ENCODE assay signal across 8 cellular contexts in the genomic region with DNA sequence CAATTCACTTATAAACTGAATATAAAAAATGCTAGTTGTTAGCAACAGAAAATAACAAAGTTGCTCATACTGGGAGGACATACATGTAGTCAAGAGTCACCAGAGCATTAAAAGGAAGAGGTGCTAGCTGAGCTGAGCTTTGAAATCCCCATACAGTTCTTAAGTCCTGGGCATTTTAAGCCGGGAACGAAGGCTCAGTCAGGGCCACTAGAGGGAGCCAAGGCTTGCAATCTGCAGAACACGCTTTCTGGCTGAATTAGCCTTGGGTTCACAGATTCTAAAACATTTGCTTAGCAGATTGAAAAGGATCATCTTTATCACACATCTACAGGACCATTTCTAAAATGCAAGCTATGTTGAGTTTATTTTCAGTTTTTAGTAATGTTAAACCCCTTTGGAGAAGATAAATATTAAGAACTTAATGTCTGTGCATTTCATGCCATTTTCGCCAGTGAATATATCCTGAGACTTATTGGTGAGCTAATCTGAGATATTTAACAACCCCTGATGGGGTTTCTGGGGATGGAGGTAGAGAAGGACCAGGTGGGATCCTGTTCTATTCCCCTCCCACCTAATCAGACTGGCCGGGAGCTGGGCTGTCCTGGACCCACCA. TPM values are rescaled to one million over a fixed set of nuclear protein-coding genes. Genes with fewer than 3 reads are reported as not detected.
DNase-seq lines count a peak whose midpoint lies in the region; ATAC-seq and TF ChIP-seq lines count a peak whose summit lies in the region.

No MANE protein-coding gene starts in this region.

- no peaks in the 10 kb centered on the region for H3K9me2 ChIP-seq in PC-9 (ENCODE audit: insufficient read depth)

- peak; percentile 2 to 20 (median 6) for DNase-seq in activated CD4-positive, CD25-positive, alpha-beta regulatory T cell (lab: John Stamatoyannopoulos, UW)
- DNase-seq in activated CD4-positive, CD25-positive, alpha-beta regulatory T cell treated with anti-CD3 and anti-CD28 coated beads, Interleukin-2, amount 50 U/mL, for 72 hours = no peak
- peak; percentile 82 for DNase-seq in KBM-7
- DNase-seq in PC-9 = peak; percentile 48 to 50
- DNase-seq in activated effector memory CD4-positive, alpha-beta T cell treated with Interleukin-2 at 50 U/mL for 16 hours = peak; percentile 13
- no peak for DNase-seq in vagina (ENCODE audit: extremely low spot score in 2 of 2)

- intact Hi-C loops in PC-9 (cut with micrococcal nuclease; ENCODE audit: unreplicated experiment) (loop anchor here (1.0 to 10.0 kb wide), 5 partner anchors 394 to 1036 kb away; no protein-coding TSS in a partner anchor), vagina (cut with DNase I) (loop anchor here (10.0 kb wide), 1 partner anchor 814 kb away; no protein-coding TSS in a partner anchor)

- TF ChIP-seq CTCF in PC-9 (conservative IDR thresholded peaks at IDR 0.05) (peak; percentile 78), gastroesophageal sphincter (IDR thresholded peaks at IDR 0.05) (peak; percentile 62 to 83 (median 76)), parathyroid adenoma (IDR thresholded peaks at IDR 0.05) (peak; percentile 56), vagina (IDR thresholded peaks at IDR 0.05) (peak; percentile 53 to 57 (median 53))

- H3K27me3 ChIP-seq in PC-9 (ENCODE audit: insufficient read depth, low read depth) (no peaks in the 10 kb centered on the region), gastroesophageal sphincter (no peaks in the 10 kb centered on the region), parathyroid adenoma (ENCODE audit: control insufficient read depth, insufficient read depth, low read length) (no peaks in the 10 kb centered on the region), vagina (no peaks in the 10 kb centered on the region)

- CTCF ChIA-PET in PC-9 (lab: Charles Lee) = interaction anchor here (0.5 to 1.0 kb wide), 7 partner anchors 26 to 1036 kb away, joined by 3 to 7 read pairs (median 3); a partner anchor contains a TSS

- no peak overlapping the region for H3K4me2 ChIP-seq in PC-9
- H3K4me2 ChIP-seq in parathyroid adenoma (ENCODE audit: low read length) = no peak overlapping the region

- H3K4me3 ChIP-seq in PC-9 (no peak overlapping the region), gastroesophageal sphincter (no peak overlapping the region), parathyroid adenoma (ENCODE audit: low read depth, low read length) (no peak overlapping the region), vagina (no peak overlapping the region)

- in situ Hi-C loops in KBM-7 (cut with MboI; ENCODE audit: low pct_unique_long_range_greater_than_20kb, low sequenced_read_pairs) = loop anchor here (25.0 kb wide), 2 partner anchors 396 to 821 kb away; no protein-coding TSS in a partner anchor

- TF ChIP-seq EP300 in gastroesophageal sphincter (IDR thresholded peaks at IDR 0.05) = no peak

- H3K36me3 ChIP-seq in PC-9 (ENCODE audit: low read depth) (no peaks in the 10 kb centered on the region), gastroesophageal sphincter (no peaks in the 10 kb centered on the region), parathyroid adenoma (ENCODE audit: control insufficient read depth, insufficient read depth, low read length) (no peaks in the 10 kb centered on the region), vagina (no peaks in the 10 kb centered on the region)

- POLR2A ChIA-PET in PC-9 (lab: Charles Lee; ENCODE audit: unreplicated experiment) = interaction anchor here (0.7 kb wide), 1 partner anchor 429 kb away, joined by 5 read pairs; no protein-coding TSS in a partner anchor

- no peaks in the 10 kb centered on the region for H4K20me1 ChIP-seq in PC-9 (ENCODE audit: insufficient read depth)

- no peak overlapping the region for H3K27ac ChIP-seq in PC-9
- no peak overlapping the region for H3K27ac ChIP-seq in gastroesophageal sphincter
- H3K27ac ChIP-seq in parathyroid adenoma = no peak overlapping the region
- H3K27ac ChIP-seq in vagina = no peak overlapping the region

- H3K4me1 ChIP-seq in PC-9 (replicated peaks; ENCODE audit: insufficient read depth) (no peaks in the 10 kb centered on the region; the same call in 1 of the 2 replicates), gastroesophageal sphincter (no peaks in the 10 kb centered on the region), parathyroid adenoma (no peaks in the 10 kb centered on the region), vagina (no peaks in the 10 kb centered on the region)

- H3K79me2 ChIP-seq in PC-9 (ENCODE audit: low read depth) (no peaks in the 10 kb centered on the region), parathyroid adenoma (no peaks in the 10 kb centered on the region)

- no peak overlapping the region for H3K9ac ChIP-seq in parathyroid adenoma

- H3K9me3 ChIP-seq in PC-9 (ENCODE audit: insufficient read depth, low read depth) (no peaks in the 10 kb centered on the region), gastroesophageal sphincter (no peaks in the 10 kb centered on the region), parathyroid adenoma (ENCODE audit: control insufficient read depth, low read length) (no peaks in the 10 kb centered on the region), vagina (no peaks in the 10 kb centered on the region)

- H2AFZ ChIP-seq in PC-9 (no peak overlapping the region), parathyroid adenoma (no peak overlapping the region)

- no peaks in the 10 kb centered on the region for H3F3A ChIP-seq in PC-9 (ENCODE audit: insufficient read depth, low read depth)

- 37 to 100% methylated on average over 1 to 5 of the region's 5 CpGs for WGBS in gastroesophageal sphincter (ENCODE audit: low coverage in 1 of 2), 2 donors

- no peak for TF ChIP-seq POLR2A in gastroesophageal sphincter (IDR thresholded peaks at IDR 0.05)
- TF ChIP-seq POLR2A in vagina (IDR thresholded peaks at IDR 0.05) = no peak

- no TSS peak for BruUV-seq in PC-9 (replicated peaks; lab: Mats Ljungman, UMichigan)

- peak; percentile 69 for ATAC-seq in gastroesophageal sphincter

RNA-seq across cellular contexts. Expression of a gene that starts 26.3 kb away (rescaled TPM):
- total RNA-seq in PC-9 (2021) (9.7 and 16.2 TPM in 2 replicates), gastroesophageal sphincter (1 to 10 TPM in 2 of 4 donors, under 1 TPM in 2; 0.93 to 2.0 (median 1.3) TPM), vagina (2.9 TPM)

Comparison
In these comparisons a context has a peak if more than half of its experiments do, and no peak if none do; other contexts are left out.
1. DNase-seq: peak in activated CD4-positive, CD25-positive, alpha-beta regulatory T cell (4 of 4), KBM-7 (single experiment), PC-9 (2 of 2) and activated effector memory CD4-positive, alpha-beta T cell treated with Interleukin-2 at 50 U/mL for 16 hours (single experiment); none in activated CD4-positive, CD25-positive, alpha-beta regulatory T cell treated with anti-CD3 and anti-CD28 coated beads, Interleukin-2, amount 50 U/mL, for 72 hours (single experiment) and vagina (0 of 2).
2. Peak in every context shown above with its lines, with median percentiles within 50 percentile points of each other: CTCF ChIP-seq.